8 cellular contexts compared by ENCODE assay signal in the genomic region with DNA sequence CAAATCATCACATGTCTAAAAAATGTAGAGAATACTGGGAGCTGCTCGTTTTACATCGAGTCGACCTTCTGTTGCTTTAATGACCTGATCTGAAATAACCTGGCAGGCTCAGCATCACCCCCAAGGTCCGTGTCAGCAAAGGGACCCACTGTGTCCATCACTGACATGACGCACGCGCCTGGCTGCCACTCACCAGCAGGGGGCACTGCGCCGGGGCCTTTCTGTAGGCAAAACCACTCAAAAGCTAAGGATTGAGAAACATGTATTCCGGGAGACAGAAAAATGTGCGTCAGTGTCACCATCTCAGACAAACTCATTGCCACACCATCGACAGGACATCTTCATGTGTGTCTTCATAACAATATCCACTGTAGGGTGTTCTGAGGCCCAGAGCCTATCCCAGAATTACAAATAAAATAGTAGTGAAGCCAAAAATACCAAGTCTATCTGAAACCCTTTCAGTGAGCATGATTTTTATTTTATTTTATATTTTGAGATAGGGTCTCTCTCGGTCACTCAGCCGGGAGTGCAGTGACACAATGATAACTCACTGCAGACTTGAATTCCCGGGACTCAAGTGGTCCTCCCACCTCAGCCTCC.
DNase-seq lines count a peak whose midpoint lies in the region; TF ChIP-seq lines count a peak whose summit lies in the region.

No MANE protein-coding gene starts in this region.

- H3K4me3 ChIP-seq in vagina, result no peak overlapping the region

- intact Hi-C loops in posterior vena cava (cut with DNase I) (no loop called here), vagina (cut with DNase I) (no loop called here)

- TF ChIP-seq POLR2A in vagina (IDR thresholded peaks at IDR 0.05), result no peak

- H3K27ac ChIP-seq in vagina, result no peak overlapping the region

- TF ChIP-seq CTCF in vagina (IDR thresholded peaks at IDR 0.05), result peak in 2 of 3 experiments; percentile 40 to 44

- H3K36me3 ChIP-seq in vagina, result no peaks in the 10 kb centered on the region

- peak; percentile 67 for DNase-seq in AG08396 (ENCODE audit: low spot score)
- DNase-seq in H4 (ENCODE audit: low spot score), result peak; percentile 69
- DNase-seq in SIG-M5 (lab: John Stamatoyannopoulos, UW), result peak; percentile 12
- DNase-seq in activated gamma-delta T cell (lab: John Stamatoyannopoulos, UW), result peak; percentile 39
- peak; percentile 56 for DNase-seq in germinal center (ENCODE audit: low spot score)
- peak; percentile 92 for DNase-seq in posterior vena cava (ENCODE audit: low spot score)
- DNase-seq in vagina (ENCODE audit: extremely low spot score in 2 of 2), result no peak
- no peak for DNase-seq in COR-L47 (lab: John Stamatoyannopoulos, UW)

- H3K27me3 ChIP-seq in vagina, result no peaks in the 10 kb centered on the region

- H3K9me3 ChIP-seq in vagina, result no peaks in the 10 kb centered on the region

- no peaks in the 10 kb centered on the region for H3K4me1 ChIP-seq in vagina

Comparison
In these comparisons a context has a peak if more than half of its experiments do, and no peak if none do; other contexts are left out.
1. DNase-seq: peak in AG08396 (single experiment), H4 (single experiment), SIG-M5 (single experiment), activated gamma-delta T cell (single experiment), germinal center (single experiment) and posterior vena cava (single experiment); none in vagina (0 of 2) and COR-L47 (single experiment).